ENCODE assay signal across 11 cellular contexts in the genomic region with DNA sequence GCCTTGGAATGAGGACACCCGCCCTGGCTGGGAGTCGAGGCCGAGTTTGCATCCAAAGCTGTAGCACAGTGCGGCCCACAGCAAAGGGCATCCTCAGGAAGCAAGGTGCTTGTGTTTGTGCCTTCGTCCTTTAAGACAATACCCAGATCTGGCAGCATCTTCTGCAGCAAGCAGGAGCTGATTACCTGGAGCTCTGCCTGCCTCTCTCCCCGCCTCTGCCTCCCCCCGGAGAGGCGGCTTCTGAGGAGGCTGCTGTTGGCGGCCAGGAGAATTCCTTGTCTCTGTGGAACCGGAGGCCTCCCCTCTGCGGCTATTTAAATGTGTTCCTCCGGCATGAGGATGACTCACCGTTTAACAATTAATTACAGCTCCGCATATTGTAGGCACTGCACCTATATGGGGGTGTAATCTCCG.
DNase-seq lines count a peak whose midpoint lies in the region; ATAC-seq, FAIRE-seq and TF ChIP-seq lines count a peak whose summit lies in the region.
"Had no signal": no experiment of that assay in that cellular context is flagged by ENCODE, and none has a peak within 500 bp of the region (broad histone marks: within the 10 kb centered on the region; RNA-seq: fewer than 3 reads in every experiment).

No MANE protein-coding gene starts in this region.

- H3K27me3 Mint-ChIP-seq in activated CD4-positive, alpha-beta T cell treated with anti-CD3 and anti-CD28 coated beads, Interleukin-2, amount 10 ng/mL, durations not matched to agents 7 days and 5 days = no peaks in the 10 kb centered on the region
- peaks cover 0 to 6% of the 10 kb centered on the region in 2 donors for H3K27me3 Mint-ChIP-seq in stimulated activated naive B cell treated with anti-CD40 and anti-IgM and Interleukin-4, amounts not matched to agents 10 μg/mL and 1 μg/mL and 100 μg/mL, for 72 hours

- H3K9me3 ChIP-seq in keratinocyte (ENCODE audit: control insufficient read depth, low read depth, low read length) = no peaks in the 10 kb centered on the region

- H2AFZ ChIP-seq in keratinocyte (ENCODE audit: control insufficient read depth, low read length) = peak overlapping the region; percentile 58

- ATAC-seq in stimulated activated naive B cell treated with anti-CD40 and anti-IgM and Interleukin-4, amounts not matched to agents 10 μg/mL and 1 μg/mL and 100 μg/mL, for 72 hours (replicated peaks) = no peak

- H3K4me2 ChIP-seq in keratinocyte (ENCODE audit: control insufficient read depth, extremely low read depth, insufficient read depth, low read depth, low read length) = peak overlapping the region; percentile 49

- no peaks in the 10 kb centered on the region for H3K9me1 ChIP-seq in keratinocyte (ENCODE audit: control insufficient read depth, extremely low read depth, insufficient read depth, low read length)

- H3K9ac ChIP-seq in keratinocyte (ENCODE audit: control insufficient read depth, extremely low read depth, insufficient read depth, low read length) = no peak overlapping the region

- peaks cover 8% of the 10 kb centered on the region for H3K4me1 ChIP-seq in keratinocyte (ENCODE audit: control insufficient read depth, extremely low read depth, insufficient read depth, low read length)

- no peak overlapping the region for H3K4me3 ChIP-seq in keratinocyte (ENCODE audit: control insufficient read depth in 2 of 3, extremely low read depth in 1 of 3, insufficient read depth in 2 of 3, low read depth in 1 of 3, low read length in 3 of 3)

- no peak overlapping the region for H3K4me3 Mint-ChIP-seq in activated CD4-positive, alpha-beta T cell treated with anti-CD3 and anti-CD28 coated beads, Interleukin-2, amount 10 ng/mL, durations not matched to agents 7 days and 5 days
- no peak overlapping the region for H3K4me3 Mint-ChIP-seq in stimulated activated naive B cell treated with anti-CD40 and anti-IgM and Interleukin-4, amounts not matched to agents 10 μg/mL and 1 μg/mL and 100 μg/mL, for 72 hours
- H3K4me3 Mint-ChIP-seq: B cell had no signal

- peak; percentile 86 for DNase-seq in ACHN
- DNase-seq in dermis blood vessel endothelial cell = peak; percentile 13
- peak; percentile 2 for DNase-seq in keratinocyte (ENCODE audit: low read depth, low spot score)
- DNase-seq in frontal cortex (ENCODE audit: low spot score in 2 of 2) = no peak
- no peak for DNase-seq in NCI-H2029 (lab: John Stamatoyannopoulos, UW)
- DNase-seq in activated CD4-positive, alpha-beta T cell treated with anti-CD3 and anti-CD28 coated beads, Interleukin-2, amount 10 ng/mL, durations not matched to agents 7 days and 5 days = no peak
- no peak for DNase-seq in stimulated activated naive B cell treated with anti-CD40 and anti-IgM and Interleukin-4, amounts not matched to agents 10 μg/mL and 1 μg/mL and 100 μg/mL, for 72 hours
- DNase-seq: activated CD4-positive, alpha-beta T cell treated with anti-CD3 and anti-CD28 coated beads for 4 hours; NK-92 treated with Interleukin-12 subunit alpha and Interleukin-12 subunit beta, amount 100 ng/mL, for 24 hours had no signal

- POLR2A ChIA-PET in activated CD4-positive, alpha-beta T cell treated with anti-CD3 and anti-CD28 coated beads, Interleukin-2, amount 10 ng/mL, durations not matched to agents 7 days and 5 days (lab: Charles Lee) = no interaction called here

- no peaks in the 10 kb centered on the region for H3K36me3 Mint-ChIP-seq in activated CD4-positive, alpha-beta T cell treated with anti-CD3 and anti-CD28 coated beads, Interleukin-2, amount 10 ng/mL, durations not matched to agents 7 days and 5 days (ENCODE audit: low read depth)
- no peaks in the 10 kb centered on the region for H3K36me3 Mint-ChIP-seq in stimulated activated naive B cell treated with anti-CD40 and anti-IgM and Interleukin-4, amounts not matched to agents 10 μg/mL and 1 μg/mL and 100 μg/mL, for 72 hours

- in situ Hi-C loops in ACHN (cut with HindIII; ENCODE audit: low pct_ligation_motif_present, low pct_unique_long_range_greater_than_20kb, low sequenced_read_pairs) = no loop called here

- no peak overlapping the region for H3K27ac Mint-ChIP-seq in activated CD4-positive, alpha-beta T cell treated with anti-CD3 and anti-CD28 coated beads, Interleukin-2, amount 10 ng/mL, durations not matched to agents 7 days and 5 days
- H3K27ac Mint-ChIP-seq in stimulated activated naive B cell treated with anti-CD40 and anti-IgM and Interleukin-4, amounts not matched to agents 10 μg/mL and 1 μg/mL and 100 μg/mL, for 72 hours = no peak overlapping the region
- H3K27ac Mint-ChIP-seq: B cell had no signal

- FAIRE-seq in keratinocyte (lab: Jason Lieb, UNC) = no peak
- no peak for FAIRE-seq in frontal cortex (lab: Jason Lieb, UNC)

- TF ChIP-seq EP300 in Ishikawa (IDR thresholded peaks at IDR 0.05; ENCODE audit: borderline replicate concordance) = no peak

- H3K36me3 ChIP-seq in keratinocyte (ENCODE audit: control insufficient read depth in 2 of 2, extremely low read depth in 1 of 2, insufficient read depth in 2 of 2, low read length in 2 of 2) = no peaks in the 10 kb centered on the region

- dilution Hi-C loops in keratinocyte (cut with MboI; ENCODE audit: extremely low pct_ligation_motif_present, low sequenced_read_pairs) = no loop called here

- no peaks in the 10 kb centered on the region for H4K20me1 ChIP-seq in keratinocyte (ENCODE audit: control insufficient read depth, extremely low read depth, insufficient read depth, low read length)

- H3K27me3 ChIP-seq in keratinocyte (ENCODE audit: control insufficient read depth, extremely low read depth, insufficient read depth, low read length) = peaks cover 4% of the 10 kb centered on the region

- H3K79me2 ChIP-seq in keratinocyte (ENCODE audit: control insufficient read depth, insufficient read depth, low read length) = no peaks in the 10 kb centered on the region

- H3K27ac ChIP-seq in keratinocyte (ENCODE audit: control insufficient read depth, insufficient read depth, low read length) = no peak overlapping the region

- H3K9me3 Mint-ChIP-seq in activated CD4-positive, alpha-beta T cell treated with anti-CD3 and anti-CD28 coated beads, Interleukin-2, amount 10 ng/mL, durations not matched to agents 7 days and 5 days = no peaks in the 10 kb centered on the region
- no peaks in the 10 kb centered on the region for H3K9me3 Mint-ChIP-seq in stimulated activated naive B cell treated with anti-CD40 and anti-IgM and Interleukin-4, amounts not matched to agents 10 μg/mL and 1 μg/mL and 100 μg/mL, for 72 hours

- TF ChIP-seq RAD21 in Ishikawa (IDR thresholded peaks at IDR 0.05; ENCODE audit: low read depth) = no peak

- no peak for TF ChIP-seq CTCF in keratinocyte (optimal IDR thresholded peaks at IDR 0.05 in 1 of 3, IDR thresholded peaks at IDR 0.05 in 1 of 3, conservative IDR thresholded peaks at IDR 0.05 in 1 of 3; ENCODE audit: extremely low read depth in 1 of 3, insufficient read depth in 2 of 3, low read length in 3 of 3)

- CTCF ChIA-PET in activated CD4-positive, alpha-beta T cell treated with anti-CD3 and anti-CD28 coated beads, Interleukin-2, amount 10 ng/mL, durations not matched to agents 7 days and 5 days (lab: Charles Lee) = no interaction called here

- H3K4me1 Mint-ChIP-seq in activated CD4-positive, alpha-beta T cell treated with anti-CD3 and anti-CD28 coated beads, Interleukin-2, amount 10 ng/mL, durations not matched to agents 7 days and 5 days = no peaks in the 10 kb centered on the region
- no peaks in the 10 kb centered on the region for H3K4me1 Mint-ChIP-seq in stimulated activated naive B cell treated with anti-CD40 and anti-IgM and Interleukin-4, amounts not matched to agents 10 μg/mL and 1 μg/mL and 100 μg/mL, for 72 hours
- H3K4me1 Mint-ChIP-seq: B cell had no signal

TF ChIP-seq in Ishikawa, 13 proteins besides CTCF, POLR2A, EP300 and RAD21:
- TF ChIP-seq TAF1 (IDR thresholded peaks at IDR 0.05; ENCODE audit: low read depth) (no peak), TEAD4 (IDR thresholded peaks at IDR 0.05) (0 out of 2 replicates have a peak, but pooled peaks have one; percentile 13), FOXM1 (IDR thresholded peaks at IDR 0.05; ENCODE audit: borderline replicate concordance, low read depth) (no peak)

Comparison
In these comparisons a context has a peak if more than half of its experiments do, and no peak if none do; other contexts are left out.
1. DNase-seq: peak in ACHN (single experiment), dermis blood vessel endothelial cell (single experiment) and keratinocyte (single experiment); none in frontal cortex (0 of 2), NCI-H2029 (single experiment), activated CD4-positive, alpha-beta T cell treated with anti-CD3 and anti-CD28 coated beads, Interleukin-2, amount 10 ng/mL, durations not matched to agents 7 days and 5 days (single experiment) and stimulated activated naive B cell treated with anti-CD40 and anti-IgM and Interleukin-4, amounts not matched to agents 10 μg/mL and 1 μg/mL and 100 μg/mL, for 72 hours (single experiment).